Comparison of ENCODE assay signal across 1 cellular context in genomic region chr20:2254333-2254732, GRCh38.
TF ChIP-seq lines count a peak whose summit lies in the region.

No MANE protein-coding gene starts in this region.

TF ChIP-seq in HepG2, 621 proteins besides CTCF, POLR2A, EP300 and RAD21 (continued from another document):
- TF ChIP-seq ZMAT3 (CRISPR knock-in tag; conservative IDR thresholded peaks at IDR 0.05), result no peak
- no peak for TF ChIP-seq PRDM15 (CRISPR knock-in tag; IDR thresholded peaks at IDR 0.05)
